ENCODE assay signal across 2 cellular contexts in genomic region chr1:21313146-21313885, GRCh38.
TF ChIP-seq lines count a peak whose summit lies in the region.

No MANE protein-coding gene starts in this region.

TF ChIP-seq in HCT116, 20 proteins besides CTCF, POLR2A, EP300 and RAD21 (continued from another document):
- TF ChIP-seq, protein P1, sequence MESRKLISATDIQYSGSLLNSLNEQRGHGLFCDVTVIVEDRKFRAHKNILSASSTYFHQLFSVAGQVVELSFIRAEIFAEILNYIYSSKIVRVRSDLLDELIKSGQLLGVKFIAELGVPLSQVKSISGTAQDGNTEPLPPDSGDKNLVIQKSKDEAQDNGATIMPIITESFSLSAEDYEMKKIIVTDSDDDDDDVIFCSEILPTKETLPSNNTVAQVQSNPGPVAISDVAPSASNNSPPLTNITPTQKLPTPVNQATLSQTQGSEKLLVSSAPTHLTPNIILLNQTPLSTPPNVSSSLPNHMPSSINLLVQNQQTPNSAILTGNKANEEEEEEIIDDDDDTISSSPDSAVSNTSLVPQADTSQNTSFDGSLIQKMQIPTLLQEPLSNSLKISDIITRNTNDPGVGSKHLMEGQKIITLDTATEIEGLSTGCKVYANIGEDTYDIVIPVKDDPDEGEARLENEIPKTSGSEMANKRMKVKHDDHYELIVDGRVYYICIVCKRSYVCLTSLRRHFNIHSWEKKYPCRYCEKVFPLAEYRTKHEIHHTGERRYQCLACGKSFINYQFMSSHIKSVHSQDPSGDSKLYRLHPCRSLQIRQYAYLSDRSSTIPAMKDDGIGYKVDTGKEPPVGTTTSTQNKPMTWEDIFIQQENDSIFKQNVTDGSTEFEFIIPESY (IDR thresholded peaks at IDR 0.05; ENCODE audit: extremely low read depth, insufficient replicate concordance, low read length): no peak
- TF ChIP-seq ELF1 (IDR thresholded peaks at IDR 0.05; ENCODE audit: borderline replicate concordance, low read depth) (no peak), ZFX (IDR thresholded peaks at IDR 0.05) (no peak), FOSL1 (IDR thresholded peaks at IDR 0.05; ENCODE audit: low read depth) (no peak), EGR1 (IDR thresholded peaks at IDR 0.05; ENCODE audit: low read depth) (no peak)

TF ChIP-seq in WTC11, 78 proteins besides CTCF, POLR2A, EP300 and RAD21 (continued from another document):
- TF ChIP-seq, protein P2, sequence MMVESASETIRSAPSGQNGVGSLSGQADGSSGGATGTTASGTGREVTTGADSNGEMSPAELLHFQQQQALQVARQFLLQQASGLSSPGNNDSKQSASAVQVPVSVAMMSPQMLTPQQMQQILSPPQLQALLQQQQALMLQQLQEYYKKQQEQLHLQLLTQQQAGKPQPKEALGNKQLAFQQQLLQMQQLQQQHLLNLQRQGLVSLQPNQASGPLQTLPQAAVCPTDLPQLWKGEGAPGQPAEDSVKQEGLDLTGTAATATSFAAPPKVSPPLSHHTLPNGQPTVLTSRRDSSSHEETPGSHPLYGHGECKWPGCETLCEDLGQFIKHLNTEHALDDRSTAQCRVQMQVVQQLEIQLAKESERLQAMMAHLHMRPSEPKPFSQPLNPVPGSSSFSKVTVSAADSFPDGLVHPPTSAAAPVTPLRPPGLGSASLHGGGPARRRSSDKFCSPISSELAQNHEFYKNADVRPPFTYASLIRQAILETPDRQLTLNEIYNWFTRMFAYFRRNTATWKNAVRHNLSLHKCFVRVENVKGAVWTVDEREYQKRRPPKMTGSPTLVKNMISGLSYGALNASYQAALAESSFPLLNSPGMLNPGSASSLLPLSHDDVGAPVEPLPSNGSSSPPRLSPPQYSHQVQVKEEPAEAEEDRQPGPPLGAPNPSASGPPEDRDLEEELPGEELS (CRISPR knock-in tag; IDR thresholded peaks at IDR 0.05): no peak
- TF ChIP-seq, protein P3, sequence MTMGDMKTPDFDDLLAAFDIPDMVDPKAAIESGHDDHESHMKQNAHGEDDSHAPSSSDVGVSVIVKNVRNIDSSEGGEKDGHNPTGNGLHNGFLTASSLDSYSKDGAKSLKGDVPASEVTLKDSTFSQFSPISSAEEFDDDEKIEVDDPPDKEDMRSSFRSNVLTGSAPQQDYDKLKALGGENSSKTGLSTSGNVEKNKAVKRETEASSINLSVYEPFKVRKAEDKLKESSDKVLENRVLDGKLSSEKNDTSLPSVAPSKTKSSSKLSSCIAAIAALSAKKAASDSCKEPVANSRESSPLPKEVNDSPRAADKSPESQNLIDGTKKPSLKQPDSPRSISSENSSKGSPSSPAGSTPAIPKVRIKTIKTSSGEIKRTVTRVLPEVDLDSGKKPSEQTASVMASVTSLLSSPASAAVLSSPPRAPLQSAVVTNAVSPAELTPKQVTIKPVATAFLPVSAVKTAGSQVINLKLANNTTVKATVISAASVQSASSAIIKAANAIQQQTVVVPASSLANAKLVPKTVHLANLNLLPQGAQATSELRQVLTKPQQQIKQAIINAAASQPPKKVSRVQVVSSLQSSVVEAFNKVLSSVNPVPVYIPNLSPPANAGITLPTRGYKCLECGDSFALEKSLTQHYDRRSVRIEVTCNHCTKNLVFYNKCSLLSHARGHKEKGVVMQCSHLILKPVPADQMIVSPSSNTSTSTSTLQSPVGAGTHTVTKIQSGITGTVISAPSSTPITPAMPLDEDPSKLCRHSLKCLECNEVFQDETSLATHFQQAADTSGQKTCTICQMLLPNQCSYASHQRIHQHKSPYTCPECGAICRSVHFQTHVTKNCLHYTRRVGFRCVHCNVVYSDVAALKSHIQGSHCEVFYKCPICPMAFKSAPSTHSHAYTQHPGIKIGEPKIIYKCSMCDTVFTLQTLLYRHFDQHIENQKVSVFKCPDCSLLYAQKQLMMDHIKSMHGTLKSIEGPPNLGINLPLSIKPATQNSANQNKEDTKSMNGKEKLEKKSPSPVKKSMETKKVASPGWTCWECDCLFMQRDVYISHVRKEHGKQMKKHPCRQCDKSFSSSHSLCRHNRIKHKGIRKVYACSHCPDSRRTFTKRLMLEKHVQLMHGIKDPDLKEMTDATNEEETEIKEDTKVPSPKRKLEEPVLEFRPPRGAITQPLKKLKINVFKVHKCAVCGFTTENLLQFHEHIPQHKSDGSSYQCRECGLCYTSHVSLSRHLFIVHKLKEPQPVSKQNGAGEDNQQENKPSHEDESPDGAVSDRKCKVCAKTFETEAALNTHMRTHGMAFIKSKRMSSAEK (CRISPR knock-in tag; IDR thresholded peaks at IDR 0.05; ENCODE audit: borderline replicate concordance): no peak
